8 cellular contexts compared by ENCODE assay signal in the genomic region with DNA sequence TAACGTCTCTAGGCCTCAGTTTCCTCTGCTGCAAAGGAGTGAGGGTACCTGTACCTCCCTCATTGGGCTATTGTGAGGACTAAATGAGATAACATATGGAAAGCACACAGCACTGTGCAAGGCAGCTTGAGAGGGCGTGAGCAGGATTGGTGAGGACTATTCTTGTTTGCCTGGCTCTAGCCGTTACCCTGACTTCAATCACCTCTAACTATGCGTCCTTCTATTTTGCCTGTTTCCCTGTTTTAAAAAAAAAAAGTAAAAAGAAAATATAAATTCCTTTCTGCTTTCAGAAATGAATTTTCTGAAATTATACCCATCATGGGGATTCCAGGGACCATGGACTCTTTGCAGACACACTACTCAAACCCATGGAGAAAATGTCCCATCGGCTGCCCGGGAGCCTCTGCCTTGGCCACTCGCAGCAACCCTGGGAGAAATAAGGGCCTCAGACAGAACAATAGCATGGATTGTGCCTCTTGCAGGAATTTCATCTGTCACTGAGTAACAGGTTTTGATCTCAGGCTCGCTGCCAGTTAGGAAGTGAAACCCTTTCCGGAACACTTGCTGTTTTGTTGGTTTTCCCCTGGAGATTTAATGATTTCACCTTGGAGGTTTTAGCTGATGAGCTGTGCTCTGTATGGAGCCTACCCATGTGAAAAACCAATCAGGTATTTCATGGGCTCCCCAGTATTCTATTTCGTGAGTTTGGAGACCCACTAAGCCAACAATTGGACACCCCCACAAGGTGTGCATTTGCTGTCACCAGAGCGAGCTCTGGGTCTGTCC. TPM values are rescaled to one million over a fixed set of nuclear protein-coding genes. Genes with fewer than 3 reads are reported as not detected.
DNase-seq lines count a peak whose midpoint lies in the region; ATAC-seq and TF ChIP-seq lines count a peak whose summit lies in the region.

No MANE protein-coding gene starts in this region.

- H3K27ac ChIP-seq in foreskin keratinocyte: no peak overlapping the region
- H3K27ac ChIP-seq in tibial nerve: peak overlapping the region in 1 of 4 donors; percentile 39
- H3K27ac ChIP-seq in osteoblast (ENCODE audit: low read depth, low read length): no peak overlapping the region

- TF ChIP-seq POLR2A in tibial nerve (IDR thresholded peaks at IDR 0.05): no peak

- 57 to 61% methylated on average over 11 of the region's 11 CpGs for WGBS in tibial nerve, 2 donors

- peak; percentile 26 for ATAC-seq in foreskin keratinocyte

- H3K27me3 ChIP-seq in foreskin keratinocyte (no peaks in the 10 kb centered on the region), tibial nerve (no peaks in the 10 kb centered on the region), HAP-1 (ENCODE audit: low read depth) (no peaks in the 10 kb centered on the region), osteoblast (ENCODE audit: insufficient read depth, low read length) (no peaks in the 10 kb centered on the region)

- H3K79me2 ChIP-seq in osteoblast (ENCODE audit: insufficient read depth, low read length): peaks cover 15% of the 10 kb centered on the region

- H3K4me3 ChIP-seq in GM12865 (ENCODE audit: low read depth, low read length) (no peak overlapping the region), tibial nerve (no peak overlapping the region), HAP-1 (no peak overlapping the region), osteoblast (ENCODE audit: insufficient read depth, low read length) (no peak overlapping the region)

- in situ Hi-C loops in HAP-1 (cut with MboI; ENCODE audit: low sequenced_read_pairs): no loop called here

- H2AFZ ChIP-seq in osteoblast (ENCODE audit: low read length): no peak overlapping the region

- H3K4me2 ChIP-seq in osteoblast (ENCODE audit: insufficient read depth, low read length): no peak overlapping the region

- DNase-seq in GM12865 (ENCODE audit: low read depth): peak; percentile 45
- DNase-seq in NCI-H2171 (lab: John Stamatoyannopoulos, UW): peak; percentile 59
- peak in 1 of 2 donors; percentile 69 for DNase-seq in foreskin keratinocyte
- DNase-seq in renal cortical epithelial cell (ENCODE audit: low read depth): peak; percentile 90
- no peak for DNase-seq in tibial nerve (ENCODE audit: low spot score in 2 of 2)
- DNase-seq in stimulated activated CD4-positive, alpha-beta T cell treated with anti-CD3 and anti-CD28 coated beads, Interleukin-2, amount 100 ng/mL, for 24 hours: no peak
- DNase-seq in HAP-1 (ENCODE audit: low spot score in 2 of 2): no peak
- DNase-seq in osteoblast (ENCODE audit: insufficient read length, low spot score, missing footprints): no peak

- no peaks in the 10 kb centered on the region for H4K20me1 ChIP-seq in osteoblast (ENCODE audit: insufficient read depth, low read length)

- peaks cover 7% of the 10 kb centered on the region for H3K4me1 ChIP-seq in foreskin keratinocyte
- peaks cover 0 to 27% (median 0%) of the 10 kb centered on the region in 4 donors for H3K4me1 ChIP-seq in tibial nerve
- no peaks in the 10 kb centered on the region for H3K4me1 ChIP-seq in HAP-1
- H3K4me1 ChIP-seq in osteoblast (ENCODE audit: insufficient read depth, low read length): peaks cover 7% of the 10 kb centered on the region

- no peaks in the 10 kb centered on the region for H3K36me3 ChIP-seq in tibial nerve
- H3K36me3 ChIP-seq in HAP-1 (replicated peaks): no peaks in the 10 kb centered on the region
- H3K36me3 ChIP-seq in osteoblast (ENCODE audit: insufficient read depth, low read length): no peaks in the 10 kb centered on the region

- H3K9me3 ChIP-seq in tibial nerve: no peaks in the 10 kb centered on the region
- H3K9me3 ChIP-seq in HAP-1: no peaks in the 10 kb centered on the region
- H3K9me3 ChIP-seq in osteoblast (ENCODE audit: low read depth, low read length): no peaks in the 10 kb centered on the region

- no peak for TF ChIP-seq EP300 in tibial nerve (IDR thresholded peaks at IDR 0.05)

- no peak for TF ChIP-seq CTCF in GM12865 (IDR thresholded peaks at IDR 0.05; ENCODE audit: insufficient read depth, low read depth, low read length, missing control alignments)
- no peak for TF ChIP-seq CTCF in foreskin keratinocyte (conservative IDR thresholded peaks at IDR 0.05)
- no peak for TF ChIP-seq CTCF in tibial nerve (IDR thresholded peaks at IDR 0.05)
- no peak for TF ChIP-seq CTCF in osteoblast (IDR thresholded peaks at IDR 0.05; ENCODE audit: extremely low read depth, low read depth, low read length)

RNA-seq across cellular contexts. Expression of a gene that starts 55.6 kb away (rescaled TPM):
- total RNA-seq in foreskin keratinocyte: 3.1 and 15.4 TPM in 2 replicates
- 2.1 and 12.3 TPM in 2 replicates for polyA plus RNA-seq in foreskin keratinocyte
- 2.0 and 2.1 TPM in 2 replicates for total RNA-seq in renal cortical epithelial cell
- 10 to 100 TPM in 2 of 4 donors, 1 to 10 TPM in 2; 4.2 to 20.5 (median 14.0) TPM for total RNA-seq in tibial nerve
- 31.8 and 40.4 TPM in 2 replicates for total RNA-seq in osteoblast

Comparison
In these comparisons a context has a peak if more than half of its experiments do, and no peak if none do; other contexts are left out.
1. DNase-seq: peak in GM12865 (single experiment), NCI-H2171 (single experiment) and renal cortical epithelial cell (single experiment); none in tibial nerve (0 of 2), stimulated activated CD4-positive, alpha-beta T cell treated with anti-CD3 and anti-CD28 coated beads, Interleukin-2, amount 100 ng/mL, for 24 hours (0 of 2), HAP-1 (0 of 2) and osteoblast (single experiment).